Comparison of ENCODE assay signal across 8 cellular contexts in genomic region chr18:45879681-45880655, GRCh38. TPM values are rescaled to one million over a fixed set of nuclear protein-coding genes. Genes with fewer than 3 reads are reported as not detected.
DNase-seq lines count a peak whose midpoint lies in the region; ATAC-seq, FAIRE-seq and TF ChIP-seq lines count a peak whose summit lies in the region.

No MANE protein-coding gene starts in this region.

- TF ChIP-seq CTCF in RWPE1 (conservative IDR thresholded peaks at IDR 0.05; ENCODE audit: low read depth) (peak; percentile 97), gastroesophageal sphincter (IDR thresholded peaks at IDR 0.05) (peak; percentile 92 to 98 (median 96)), pancreas (IDR thresholded peaks at IDR 0.05) (peak; percentile 95 to 100 (median 98)), type B pancreatic cell (conservative IDR thresholded peaks at IDR 0.05) (peak; percentile 99)

- CTCF ChIA-PET in RWPE1 (lab: Yijun Ruan, JAX) = interaction anchor here (0.5 to 1.5 kb wide), 8 partner anchors 23 to 213 kb away, joined by 3 to 10 read pairs (median 3); no protein-coding TSS in a partner anchor

- no peak overlapping the region for H3K4me3 Mint-ChIP-seq in type B pancreatic cell

- H3K36me3 ChIP-seq in gastroesophageal sphincter (peaks cover 0 to 91% of the 10 kb centered on the region in 2 donors), pancreas (peaks cover 0 to 35% (median 3%) of the 10 kb centered on the region in 3 donors)

- H3K9me3 ChIP-seq in gastroesophageal sphincter = no peaks in the 10 kb centered on the region
- H3K9me3 ChIP-seq in pancreas = no peaks in the 10 kb centered on the region

- no peaks in the 10 kb centered on the region for H3K9me3 Mint-ChIP-seq in type B pancreatic cell

- no peak overlapping the region for H3K27ac ChIP-seq in RWPE1
- peak overlapping the region in 1 of 4 donors; percentile 10 for H3K27ac ChIP-seq in gastroesophageal sphincter
- H3K27ac ChIP-seq in pancreas = no peak overlapping the region

- peaks cover 23% of the 10 kb centered on the region for H3K36me3 Mint-ChIP-seq in type B pancreatic cell

- TF ChIP-seq POLR2A in gastroesophageal sphincter (IDR thresholded peaks at IDR 0.05) = no peak

- no peak for TF ChIP-seq EP300 in gastroesophageal sphincter (IDR thresholded peaks at IDR 0.05)

- POLR2A ChIA-PET in RWPE1 (lab: Yijun Ruan, JAX; ENCODE audit: low non-redundant PET) = no interaction called here

- DNase-seq in DMS 273 (lab: John Stamatoyannopoulos, UW; ENCODE audit: unreplicated experiment) (peak; percentile 83), HuH-7.5 (ENCODE audit: low spot score) (peak; percentile 23), RWPE1 (ENCODE audit: low spot score) (peak; percentile 19), pancreas (peak; percentile 28 to 90 (median 70)), type B pancreatic cell (ENCODE audit: extremely low spot score, unreplicated experiment) (peak; percentile 81)
- peak; percentile 90 for DNase-seq in activated effector memory CD4-positive, alpha-beta T cell treated with anti-CD3 and anti-CD28 coated beads, Interleukin-2, amount 50 U/mL, for 16 hours

- no peaks in the 10 kb centered on the region for H3K27me3 ChIP-seq in gastroesophageal sphincter
- H3K27me3 ChIP-seq in pancreas = no peaks in the 10 kb centered on the region

- ATAC-seq in GM21390 (IDR thresholded peaks at IDR 0.05; ENCODE audit: unreplicated experiment) = peak; percentile 66
- ATAC-seq in gastroesophageal sphincter = peak; percentile 82
- peak; percentile 85 to 100 (median 99) for ATAC-seq in pancreas

- no peaks in the 10 kb centered on the region for H3K4me1 Mint-ChIP-seq in type B pancreatic cell (ENCODE audit: unreplicated experiment)

- peaks cover 0 to 6% (median 0%) of the 10 kb centered on the region in 3 donors for H3K4me1 ChIP-seq in gastroesophageal sphincter
- no peaks in the 10 kb centered on the region for H3K4me1 ChIP-seq in pancreas

- WGBS in gastroesophageal sphincter (ENCODE audit: low coverage in 1 of 2), 2 donors = 32 to 71% methylated on average over 1 to 14 of the region's 17 CpGs
- 36 to 42% methylated on average over 17 of the region's 17 CpGs for WGBS in pancreas, 2 donors

- no peak for FAIRE-seq in pancreas (lab: Jason Lieb, UNC)

- intact Hi-C loops in pancreas (cut with DNase I) = loop anchor here in 2 of 3 donors (5.0 to 10.0 kb wide), 2 partner anchors 185 to 188 kb away; no protein-coding TSS in a partner anchor

- no peak overlapping the region for H3K27ac Mint-ChIP-seq in type B pancreatic cell

- H3K27me3 Mint-ChIP-seq in type B pancreatic cell = no peaks in the 10 kb centered on the region

- H3K4me3 ChIP-seq in gastroesophageal sphincter = no peak overlapping the region
- H3K4me3 ChIP-seq in pancreas = no peak overlapping the region

RNA-seq across cellular contexts. Expression of gene SIGLEC15, which starts 54.5 kb away (rescaled TPM):
- total RNA-seq in gastroesophageal sphincter (under 1 TPM in 1 of 4 donors, not detected in 3; 0.52 TPM), pancreas (under 1 TPM; 0.09 to 0.52 (median 0.17) TPM), type B pancreatic cell (ENCODE audit: low replicate concordance) (0.41 and 0.76 TPM in 2 replicates)
- under 1 TPM; 0.34 to 0.73 TPM for polyA plus RNA-seq in pancreas

Comparison
In these comparisons a context has a peak if more than half of its experiments do, and no peak if none do; other contexts are left out.
1. DNase-seq: peak in every context shown above with its lines; median percentile 90 in activated effector memory CD4-positive, alpha-beta T cell treated with anti-CD3 and anti-CD28 coated beads, Interleukin-2, amount 50 U/mL, for 16 hours; 83 in DMS 273; 81 in type B pancreatic cell; 70 in pancreas; 23 in HuH-7.5; 19 in RWPE1.